In genomic region chr2:48838029-48838428, GRCh38 we compare ENCODE assay signal across 3 cellular contexts.
TF ChIP-seq lines count a peak whose summit lies in the region.

No MANE protein-coding gene starts in this region.

TF ChIP-seq in A549, 52 proteins besides CTCF, POLR2A, EP300 and RAD21:
- TF ChIP-seq, protein P1, sequence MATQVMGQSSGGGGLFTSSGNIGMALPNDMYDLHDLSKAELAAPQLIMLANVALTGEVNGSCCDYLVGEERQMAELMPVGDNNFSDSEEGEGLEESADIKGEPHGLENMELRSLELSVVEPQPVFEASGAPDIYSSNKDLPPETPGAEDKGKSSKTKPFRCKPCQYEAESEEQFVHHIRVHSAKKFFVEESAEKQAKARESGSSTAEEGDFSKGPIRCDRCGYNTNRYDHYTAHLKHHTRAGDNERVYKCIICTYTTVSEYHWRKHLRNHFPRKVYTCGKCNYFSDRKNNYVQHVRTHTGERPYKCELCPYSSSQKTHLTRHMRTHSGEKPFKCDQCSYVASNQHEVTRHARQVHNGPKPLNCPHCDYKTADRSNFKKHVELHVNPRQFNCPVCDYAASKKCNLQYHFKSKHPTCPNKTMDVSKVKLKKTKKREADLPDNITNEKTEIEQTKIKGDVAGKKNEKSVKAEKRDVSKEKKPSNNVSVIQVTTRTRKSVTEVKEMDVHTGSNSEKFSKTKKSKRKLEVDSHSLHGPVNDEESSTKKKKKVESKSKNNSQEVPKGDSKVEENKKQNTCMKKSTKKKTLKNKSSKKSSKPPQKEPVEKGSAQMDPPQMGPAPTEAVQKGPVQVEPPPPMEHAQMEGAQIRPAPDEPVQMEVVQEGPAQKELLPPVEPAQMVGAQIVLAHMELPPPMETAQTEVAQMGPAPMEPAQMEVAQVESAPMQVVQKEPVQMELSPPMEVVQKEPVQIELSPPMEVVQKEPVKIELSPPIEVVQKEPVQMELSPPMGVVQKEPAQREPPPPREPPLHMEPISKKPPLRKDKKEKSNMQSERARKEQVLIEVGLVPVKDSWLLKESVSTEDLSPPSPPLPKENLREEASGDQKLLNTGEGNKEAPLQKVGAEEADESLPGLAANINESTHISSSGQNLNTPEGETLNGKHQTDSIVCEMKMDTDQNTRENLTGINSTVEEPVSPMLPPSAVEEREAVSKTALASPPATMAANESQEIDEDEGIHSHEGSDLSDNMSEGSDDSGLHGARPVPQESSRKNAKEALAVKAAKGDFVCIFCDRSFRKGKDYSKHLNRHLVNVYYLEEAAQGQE (IDR thresholded peaks at IDR 0.05) = peak; percentile 69; the same call in 1 of the 2 replicates
- no peak for TF ChIP-seq TP53 (CRISPR knock-in tag; IDR thresholded peaks at IDR 0.05)
TF ChIP-seq in A549: peak in this region for 1.

TF ChIP-seq in GM23338, 12 proteins besides CTCF, POLR2A, EP300 and RAD21:
- TF ChIP-seq, protein P1 (IDR thresholded peaks at IDR 0.05; ENCODE audit: unreplicated experiment) = peak; percentile 35
- no peak for TF ChIP-seq ZNF114 (CRISPR knock-in tag; IDR thresholded peaks at IDR 0.05)

TF ChIP-seq in IMR-90, 13 proteins besides CTCF, POLR2A, EP300 and RAD21:
- TF ChIP-seq BHLHE40 (IDR thresholded peaks at IDR 0.05; ENCODE audit: low read depth, low read length) (no peak), CEBPB (IDR thresholded peaks at IDR 0.05; ENCODE audit: low read depth, low read length) (no peak), ELK1 (IDR thresholded peaks at IDR 0.05; ENCODE audit: borderline replicate concordance, low read depth, low read length) (no peak), RFX5 (IDR thresholded peaks at IDR 0.05; ENCODE audit: low read depth, low read length) (no peak), MAZ (IDR thresholded peaks at IDR 0.05; ENCODE audit: borderline replicate concordance, low read depth, low read length) (no peak), CHD1 (IDR thresholded peaks at IDR 0.05; ENCODE audit: low read depth, low read length) (no peak), NFE2L2 (IDR thresholded peaks at IDR 0.05; ENCODE audit: low read depth, low read length) (no peak), FOS (IDR thresholded peaks at IDR 0.05; ENCODE audit: low read depth, low read length) (no peak), SMC3 (IDR thresholded peaks at IDR 0.05; ENCODE audit: low read depth, low read length) (no peak), RCOR1 (IDR thresholded peaks at IDR 0.05; ENCODE audit: insufficient replicate concordance, low read length) (no peak), MAFK (IDR thresholded peaks at IDR 0.05; ENCODE audit: low read depth, low read length) (no peak), MXI1 (IDR thresholded peaks at IDR 0.05; ENCODE audit: borderline replicate concordance, low read depth, low read length) (no peak)
- TF ChIP-seq, protein P2, sequence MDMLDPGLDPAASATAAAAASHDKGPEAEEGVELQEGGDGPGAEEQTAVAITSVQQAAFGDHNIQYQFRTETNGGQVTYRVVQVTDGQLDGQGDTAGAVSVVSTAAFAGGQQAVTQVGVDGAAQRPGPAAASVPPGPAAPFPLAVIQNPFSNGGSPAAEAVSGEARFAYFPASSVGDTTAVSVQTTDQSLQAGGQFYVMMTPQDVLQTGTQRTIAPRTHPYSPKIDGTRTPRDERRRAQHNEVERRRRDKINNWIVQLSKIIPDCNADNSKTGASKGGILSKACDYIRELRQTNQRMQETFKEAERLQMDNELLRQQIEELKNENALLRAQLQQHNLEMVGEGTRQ (IDR thresholded peaks at IDR 0.05; ENCODE audit: low read depth, low read length) = no peak
